In genomic region chr11:73233704-73234402, GRCh38 we compare ENCODE assay signal across 1 cellular context.
TF ChIP-seq lines count a peak whose summit lies in the region.

No MANE protein-coding gene starts in this region.

TF ChIP-seq in WTC11, 78 proteins besides CTCF, POLR2A, EP300 and RAD21:
- TF ChIP-seq USF1 (CRISPR knock-in tag; IDR thresholded peaks at IDR 0.05) (no peak), NFE2L1 (CRISPR knock-in tag; IDR thresholded peaks at IDR 0.05) (no peak), PRDM15 (CRISPR knock-in tag; IDR thresholded peaks at IDR 0.05) (no peak), GABPB1 (CRISPR knock-in tag; IDR thresholded peaks at IDR 0.05) (no peak), ATF3 (CRISPR knock-in tag; conservative IDR thresholded peaks at IDR 0.05) (no peak), GRHL2 (CRISPR knock-in tag; IDR thresholded peaks at IDR 0.05; ENCODE audit: insufficient replicate concordance, severe bottlenecking) (no peak), JUN (CRISPR knock-in tag; IDR thresholded peaks at IDR 0.05) (no peak), ZSCAN18 (CRISPR knock-in tag; IDR thresholded peaks at IDR 0.05) (no peak), ARID4B (CRISPR knock-in tag; IDR thresholded peaks at IDR 0.05; ENCODE audit: borderline replicate concordance) (no peak)
